In the genomic region with DNA sequence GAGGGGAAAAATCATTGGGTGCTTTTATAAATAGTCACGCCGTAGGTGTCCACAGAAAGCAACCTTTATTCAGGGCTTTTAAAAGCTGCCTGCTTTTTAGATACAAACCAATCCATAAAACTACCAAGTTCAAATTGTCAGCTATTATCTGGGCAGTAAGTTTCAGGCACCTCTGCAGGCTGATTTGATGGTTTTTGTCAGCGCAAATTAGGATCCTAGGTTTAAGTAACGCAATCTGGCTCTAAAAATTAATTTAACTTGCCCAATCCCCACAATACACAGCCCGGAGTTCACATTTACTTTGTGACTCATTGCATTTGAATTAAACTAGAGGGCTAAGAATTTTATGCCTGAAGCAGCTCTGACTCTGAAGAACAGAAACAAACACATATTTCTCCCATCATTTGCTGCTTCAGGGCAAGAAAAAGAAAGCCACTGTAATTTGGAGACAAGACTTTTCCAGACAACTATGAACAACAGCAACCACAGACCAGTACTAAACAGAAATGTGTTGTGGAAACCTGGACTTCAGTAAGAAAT, we compare ENCODE assay signal across 2 cellular contexts.
A peak's percentile ranks its signal among the peaks of the same experiment; 100 is the strongest.
TF ChIP-seq lines count a peak whose summit lies in the region.

No MANE protein-coding gene starts in this region.

TF ChIP-seq in IMR-90, 13 proteins besides CTCF, POLR2A, EP300 and RAD21:
- TF ChIP-seq CEBPB (IDR thresholded peaks at IDR 0.05; ENCODE audit: low read depth, low read length) (peak; percentile 83), RCOR1 (IDR thresholded peaks at IDR 0.05; ENCODE audit: insufficient replicate concordance, low read length) (no peak), FOS (IDR thresholded peaks at IDR 0.05; ENCODE audit: low read depth, low read length) (peak; percentile 73; the same call in 1 of the 2 replicates), BHLHE40 (IDR thresholded peaks at IDR 0.05; ENCODE audit: low read depth, low read length) (no peak), MXI1 (IDR thresholded peaks at IDR 0.05; ENCODE audit: borderline replicate concordance, low read depth, low read length) (no peak), CHD1 (IDR thresholded peaks at IDR 0.05; ENCODE audit: low read depth, low read length) (no peak)

TF ChIP-seq in H1, 55 proteins besides CTCF, POLR2A, EP300 and RAD21:
- no peak for TF ChIP-seq SP4 (IDR thresholded peaks at IDR 0.05; ENCODE audit: low read length)
- no peak for TF ChIP-seq JUN (IDR thresholded peaks at IDR 0.05; ENCODE audit: low read depth, low read length)
- TF ChIP-seq SUZ12 (IDR thresholded peaks at IDR 0.05; ENCODE audit: low read length) = no peak
- no peak for TF ChIP-seq BRCA1 (IDR thresholded peaks at IDR 0.05; ENCODE audit: low read depth, low read length)
- no peak for TF ChIP-seq KDM5A (IDR thresholded peaks at IDR 0.05; ENCODE audit: low read length)
- no peak for TF ChIP-seq POLR2AphosphoS5 (IDR thresholded peaks at IDR 0.05; ENCODE audit: low read depth, low read length)
- TF ChIP-seq RFX5 (IDR thresholded peaks at IDR 0.05; ENCODE audit: borderline replicate concordance, low read depth, low read length) = no peak
- no peak for TF ChIP-seq NRF1 (IDR thresholded peaks at IDR 0.05; ENCODE audit: low read depth, low read length)
- no peak for TF ChIP-seq NANOG (IDR thresholded peaks at IDR 0.05; ENCODE audit: insufficient read depth, low read depth, low read length, poor library complexity, severe bottlenecking)
- TF ChIP-seq TCF12 (IDR thresholded peaks at IDR 0.05; ENCODE audit: low read depth, low read length) = no peak
- no peak for TF ChIP-seq SAP30 (IDR thresholded peaks at IDR 0.05; ENCODE audit: insufficient read depth, insufficient replicate concordance, low read length)
- TF ChIP-seq ZNF274 (IDR thresholded peaks at IDR 0.05; ENCODE audit: borderline replicate concordance, extremely low read depth, low read length) = no peak
- no peak for TF ChIP-seq YY1 (IDR thresholded peaks at IDR 0.05; ENCODE audit: low read depth, low read length)
TF ChIP-seq in H1: peak in this region for 0.
